Comparison of ENCODE assay signal across 14 cellular contexts in the genomic region with DNA sequence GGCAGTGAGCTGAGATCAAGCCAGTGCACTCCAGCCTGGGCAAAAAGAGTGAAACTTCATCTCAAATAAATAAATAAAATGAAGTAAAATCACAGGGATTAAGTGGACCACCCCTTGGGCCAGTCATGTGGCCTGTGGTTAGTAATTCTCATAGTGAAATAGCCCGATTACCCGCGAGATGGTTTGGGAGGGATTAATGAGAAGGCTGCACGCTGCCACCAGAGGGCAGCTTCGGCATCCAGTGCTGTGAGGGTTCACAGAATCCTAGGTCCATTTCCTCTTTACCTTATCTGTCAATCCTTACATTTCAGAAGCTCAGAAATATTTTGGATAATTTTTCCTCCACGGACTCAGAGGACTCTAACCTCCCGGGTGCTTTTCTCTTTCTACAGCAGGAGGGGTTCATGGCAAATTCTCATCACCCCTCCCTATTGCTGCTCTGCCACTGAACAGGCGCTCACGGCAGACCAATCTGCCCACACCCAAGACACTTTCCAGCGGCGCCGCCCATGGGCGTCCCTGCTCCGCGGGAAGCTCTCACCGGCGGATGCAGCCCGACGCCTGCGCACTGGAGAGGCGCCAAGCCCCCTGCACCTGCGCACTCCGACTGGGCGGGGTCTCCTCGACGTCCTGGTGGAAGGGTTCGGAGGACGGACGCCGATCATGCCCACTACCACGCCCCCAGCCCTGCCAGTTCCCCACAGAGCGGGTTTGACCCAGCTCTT. TPM values are rescaled to one million over a fixed set of nuclear protein-coding genes. Genes with fewer than 3 reads are reported as not detected.
DNase-seq lines count a peak whose midpoint lies in the region; ATAC-seq and TF ChIP-seq lines count a peak whose summit lies in the region.
"Had no signal": no experiment of that assay in that cellular context is flagged by ENCODE, and none has a peak within 500 bp of the region (broad histone marks: within the 10 kb centered on the region; RNA-seq: fewer than 3 reads in every experiment).

No MANE protein-coding gene starts in this region.

- H3K27me3 ChIP-seq in foreskin keratinocyte (no peaks in the 10 kb centered on the region), ovary (no peaks in the 10 kb centered on the region)
- H3K27me3 ChIP-seq: hepatocyte had no signal

- no peak overlapping the region for H3K4me3 ChIP-seq in NB4 (ENCODE audit: low read depth, low read length)
- H3K4me3 ChIP-seq in ovary = no peak overlapping the region
- H3K4me3 ChIP-seq: hepatocyte had no signal

- no peak for TF ChIP-seq POLR2A in NB4 (IDR thresholded peaks at IDR 0.05; ENCODE audit: extremely low read depth, insufficient read length)
- no peak for TF ChIP-seq POLR2A in ovary (IDR thresholded peaks at IDR 0.05)

- intact Hi-C loops in ovary (cut with DNase I) = no loop called here

- no peak overlapping the region for H3K27ac ChIP-seq in foreskin keratinocyte
- H3K27ac ChIP-seq in ovary = no peak overlapping the region
- H3K27ac ChIP-seq: hepatocyte had no signal

- no peaks in the 10 kb centered on the region for H3K36me3 ChIP-seq in ovary

- TF ChIP-seq EP300 in ovary (IDR thresholded peaks at IDR 0.05) = no peak

- no peak for ATAC-seq in foreskin keratinocyte
- ATAC-seq in GM21529 (IDR thresholded peaks at IDR 0.05; ENCODE audit: unreplicated experiment) = no peak

- 12 to 15% (median 12%) methylated on average over 24 to 32 of the region's 32 CpGs for WGBS in ovary, 3 donors

- H3K4me1 ChIP-seq in foreskin keratinocyte = no peaks in the 10 kb centered on the region
- peaks cover 3% of the 10 kb centered on the region for H3K4me1 ChIP-seq in ovary (ENCODE audit: insufficient read depth)

- in situ Hi-C loops in G401 (cut with HindIII; ENCODE audit: low sequenced_read_pairs) = no loop called here
- in situ Hi-C loops in GM13977 (cut with MboI; ENCODE audit: low pct_unique_long_range_greater_than_20kb, low sequenced_read_pairs, unreplicated experiment) = no loop called here

- DNase-seq in G401 (ENCODE audit: low spot score) (peak; percentile 63), NB4 (ENCODE audit: low read depth) (no peak), foreskin keratinocyte (no peak), ovary (peak in 4 of 5 donors; percentile 28 to 59 (median 44)), SIG-M5 (lab: John Stamatoyannopoulos, UW) (no peak), GM13977 (ENCODE audit: low spot score) (no peak)
- DNase-seq in activated CD8-positive, alpha-beta memory T cell treated with anti-CD3 and anti-CD28 coated beads for 24 hours = no peak
- DNase-seq: amniotic stem cell; effector CD8-positive, alpha-beta T cell; Karpas-422; NCI-H510A had no signal

- TF ChIP-seq CTCF in NB4 (IDR thresholded peaks at IDR 0.05; ENCODE audit: low read depth, low read length) (peak; percentile 25), foreskin keratinocyte (conservative IDR thresholded peaks at IDR 0.05) (peak; percentile 16), ovary (IDR thresholded peaks at IDR 0.05) (no peak), GM13977 (IDR thresholded peaks at IDR 0.05; ENCODE audit: extremely low read depth, insufficient read depth, missing control alignments) (no peak)

- H3K9me3 ChIP-seq in ovary = no peaks in the 10 kb centered on the region

RNA-seq across cellular contexts. Expression of a gene that starts 11.0 kb away (rescaled TPM):
- 0.37 TPM in 1 of 2 replicates, not detected in the other for total RNA-seq in G401 (2014; rRNA removed; shearing (Covaris generic))
- total RNA-seq in foreskin keratinocyte (not detected in 2 replicates), ovary (10 to 100 TPM in 3 of 7 donors, 1 to 10 TPM in 4; 4.9 to 15.0 (median 8.1) TPM)
- polyA plus RNA-seq in foreskin keratinocyte (not detected in 2 replicates), ovary (1 to 10 TPM; 2.5 to 4.6 TPM)
- total RNA-seq: hepatocyte had no signal
- polyA plus RNA-seq: hepatocyte had no signal

RNA-seq across cellular contexts. Expression of a gene that starts 17.6 kb away (rescaled TPM):
- 0.10 TPM in 1 of 2 replicates, not detected in the other for total RNA-seq in G401 (2014; rRNA removed; shearing (Covaris generic))
- total RNA-seq in foreskin keratinocyte (not detected in 2 replicates), ovary (1 to 10 TPM in 1 of 7 donors, under 1 TPM in 5, not detected in 1; 0.43 to 1.6 (median 0.59) TPM)
- polyA plus RNA-seq in foreskin keratinocyte (not detected in 2 replicates), ovary (under 1 TPM; 0.22 to 0.65 TPM)
- total RNA-seq: Daoy, hepatocyte had no signal

Comparison
In these comparisons a context has a peak if more than half of its experiments do, and no peak if none do; other contexts are left out.
1. DNase-seq: peak in G401 (single experiment) and ovary (4 of 5); none in NB4 (single experiment), foreskin keratinocyte (0 of 2), activated CD8-positive, alpha-beta memory T cell treated with anti-CD3 and anti-CD28 coated beads for 24 hours (single experiment), SIG-M5 (single experiment) and GM13977 (single experiment).
2. CTCF ChIP-seq: peak in NB4 (single experiment) and foreskin keratinocyte (single experiment); none in ovary (0 of 3) and GM13977 (single experiment).